In the genomic region with DNA sequence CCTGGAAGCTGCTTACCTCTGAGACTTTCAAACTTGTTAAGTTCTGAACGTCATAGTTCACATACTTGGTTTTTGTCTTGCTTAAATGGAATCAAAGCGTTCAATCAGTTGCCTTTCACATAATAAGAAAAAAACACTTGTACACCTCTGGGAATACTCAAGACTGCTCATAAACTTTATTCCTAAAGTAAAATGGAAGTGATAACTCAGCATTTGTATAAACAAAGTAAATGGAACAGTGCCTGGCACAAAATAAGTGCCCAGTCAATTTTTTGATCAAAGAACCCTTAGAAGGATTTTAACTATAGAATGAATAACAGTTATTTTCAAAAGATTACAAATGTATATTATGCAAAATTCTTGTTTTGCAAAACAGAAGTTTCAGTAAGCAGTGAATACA, we compare ENCODE assay signal across 8 cellular contexts. TPM values are rescaled to one million over a fixed set of nuclear protein-coding genes. Genes with fewer than 3 reads are reported as not detected.
DNase-seq lines count a peak whose midpoint lies in the region; ATAC-seq and TF ChIP-seq lines count a peak whose summit lies in the region.

No MANE protein-coding gene starts in this region.

- peaks cover 34% of the 10 kb centered on the region for H3K4me1 ChIP-seq in Karpas-422 (ENCODE audit: low read length)
- peaks cover 7% of the 10 kb centered on the region for H3K4me1 ChIP-seq in colonic mucosa
- peaks cover 19 to 31% of the 10 kb centered on the region in 2 donors for H3K4me1 ChIP-seq in naive thymus-derived CD4-positive, alpha-beta T cell (ENCODE audit: control insufficient read depth in 2 of 2, insufficient read depth in 2 of 2, low read length in 2 of 2)

- H3K4me2 ChIP-seq in Karpas-422 (ENCODE audit: low read depth, low read length, poor library complexity, severe bottlenecking): peak overlapping the region; percentile 85

- H3K36me3 Mint-ChIP-seq in naive thymus-derived CD4-positive, alpha-beta T cell: peaks cover 0 to 17% (median 7%) of the 10 kb centered on the region in 5 donors

- H3K4me3 ChIP-seq in AG04450 (ENCODE audit: low read depth, low read length): peak overlapping the region; percentile 97
- peak overlapping the region; percentile 94 for H3K4me3 ChIP-seq in Karpas-422 (ENCODE audit: low read length)
- peak overlapping the region; percentile 88 for H3K4me3 ChIP-seq in colonic mucosa
- peak overlapping the region; percentile 88 for H3K4me3 ChIP-seq in naive thymus-derived CD4-positive, alpha-beta T cell (ENCODE audit: low read length)

- CTCF ChIA-PET in AG04450 (lab: Charles Lee): interaction anchor here (1.0 kb wide), 1 partner anchor 62 kb away, joined by 3 read pairs; no protein-coding TSS in a partner anchor
- CTCF ChIA-PET in naive thymus-derived CD4-positive, alpha-beta T cell (lab: Charles Lee): interaction anchor here (0.7 kb wide), 1 partner anchor 1212 kb away, joined by 3 read pairs; no protein-coding TSS in a partner anchor

- peaks cover 32 to 79% (median 66%) of the 10 kb centered on the region in 7 donors for H3K4me1 Mint-ChIP-seq in naive thymus-derived CD4-positive, alpha-beta T cell

- peaks cover 23% of the 10 kb centered on the region for H4K20me1 ChIP-seq in Karpas-422 (ENCODE audit: insufficient read depth, low read depth, low read length)

- H3K27me3 ChIP-seq in AG04450 (ENCODE audit: control insufficient read depth, insufficient read depth, low read length) (no peaks in the 10 kb centered on the region), Karpas-422 (ENCODE audit: low read length) (no peaks in the 10 kb centered on the region), colonic mucosa (no peaks in the 10 kb centered on the region)
- H3K27me3 ChIP-seq in naive thymus-derived CD4-positive, alpha-beta T cell (ENCODE audit: control insufficient read depth in 2 of 2, insufficient read depth in 2 of 2, low read length in 2 of 2): no peaks in the 10 kb centered on the region

- no peak overlapping the region for H2AFZ ChIP-seq in Karpas-422 (ENCODE audit: low read length)

- peaks cover 0 to 7% (median 0%) of the 10 kb centered on the region in 11 donors for H3K9me3 Mint-ChIP-seq in naive thymus-derived CD4-positive, alpha-beta T cell

- peaks cover 14% of the 10 kb centered on the region; the same call in 1 of the 2 replicates for H3K36me3 ChIP-seq in Karpas-422 (ENCODE audit: insufficient read depth, low read length)
- no peaks in the 10 kb centered on the region for H3K36me3 ChIP-seq in colonic mucosa
- H3K36me3 ChIP-seq in naive thymus-derived CD4-positive, alpha-beta T cell (ENCODE audit: control insufficient read depth in 2 of 3, insufficient read depth in 3 of 3, low read length in 3 of 3): peaks cover 0 to 25% (median 0%) of the 10 kb centered on the region in 3 experiments

- H3K27ac ChIP-seq in AG04450 (ENCODE audit: low read depth, low read length) (no peak overlapping the region), Karpas-422 (ENCODE audit: low read length) (peak overlapping the region; percentile 21), colonic mucosa (peak overlapping the region; percentile 99)
- H3K27ac ChIP-seq in naive thymus-derived CD4-positive, alpha-beta T cell (ENCODE audit: low read depth, low read length): peak overlapping the region; percentile 94

- peaks cover 0 to 3% (median 0%) of the 10 kb centered on the region in 5 donors for H3K27me3 Mint-ChIP-seq in naive thymus-derived CD4-positive, alpha-beta T cell

- POLR2A ChIA-PET in AG04450 (lab: Yijun Ruan, JAX): interaction anchor here (1.0 to 1.7 kb wide), 3 partner anchors 8 to 59 kb away, joined by 3 to 6 read pairs (median 6); no protein-coding TSS in a partner anchor
- POLR2A ChIA-PET in naive thymus-derived CD4-positive, alpha-beta T cell (lab: Charles Lee): interaction anchor here (0.7 to 1.9 kb wide), 4 partner anchors 10 to 238 kb away, joined by 3 to 5 read pairs (median 4); partner anchors contain the start of genes KAT2B and SGO1

- H3K27ac Mint-ChIP-seq in naive thymus-derived CD4-positive, alpha-beta T cell: peak overlapping the region; percentile 98 to 100 (median 99)

- DNase-seq in AG04450 (ENCODE audit: low read depth, low spot score): no peak
- DNase-seq in Karpas-422: no peak
- no peak for DNase-seq in colonic mucosa
- DNase-seq in naive thymus-derived CD4-positive, alpha-beta T cell: no peak
- no peak for DNase-seq in effector CD8-positive, alpha-beta T cell (lab: John Stamatoyannopoulos, UW)
- no peak for DNase-seq in amniotic stem cell (lab: John Stamatoyannopoulos, UW)
- no peak for DNase-seq in ureter (ENCODE audit: low spot score)

- H3K9ac ChIP-seq in Karpas-422 (ENCODE audit: low read length) (peak overlapping the region; percentile 97), colonic mucosa (ENCODE audit: low read depth in 2 of 2, low read length in 2 of 2) (peak overlapping the region; percentile 98 to 99)

- peak overlapping the region; percentile 91 to 99 (median 97) for H3K4me3 Mint-ChIP-seq in naive thymus-derived CD4-positive, alpha-beta T cell

- intact Hi-C loops in colonic mucosa (cut with DNase I): loop anchor here (5.0 kb wide), 2 partner anchors 94 to 239 kb away; partner anchors contain the start of genes KAT2B and SGO1
- intact Hi-C loops in naive thymus-derived CD4-positive, alpha-beta T cell (cut with micrococcal nuclease): loop anchor here (5.0 to 10.0 kb wide), 4 partner anchors 846 to 1503 kb away; no protein-coding TSS in a partner anchor

- peaks cover 3% of the 10 kb centered on the region; the same call in 1 of the 2 replicates for H3K9me3 ChIP-seq in AG04450 (ENCODE audit: control insufficient read depth, insufficient read depth, low read length)
- H3K9me3 ChIP-seq in Karpas-422 (ENCODE audit: low read length): no peaks in the 10 kb centered on the region
- H3K9me3 ChIP-seq in colonic mucosa: no peaks in the 10 kb centered on the region
- H3K9me3 ChIP-seq in naive thymus-derived CD4-positive, alpha-beta T cell (ENCODE audit: control insufficient read depth in 2 of 3, low read length in 3 of 3): no peaks in the 10 kb centered on the region

- TF ChIP-seq CTCF in AG04450 (IDR thresholded peaks at IDR 0.05; ENCODE audit: low read depth, low read length) (no peak), colonic mucosa (IDR thresholded peaks at IDR 0.05) (no peak)

- peaks cover 8% of the 10 kb centered on the region; the same call in 1 of the 2 replicates for H3K9me2 ChIP-seq in Karpas-422 (replicated peaks; ENCODE audit: insufficient read depth, low read length)

- no peak for ATAC-seq in naive thymus-derived CD4-positive, alpha-beta T cell
- ATAC-seq in HG03378 (IDR thresholded peaks at IDR 0.05; ENCODE audit: unreplicated experiment): no peak

- H3K79me2 ChIP-seq in Karpas-422 (ENCODE audit: low read length): peaks cover 67% of the 10 kb centered on the region

RNA-seq across cellular contexts. Expression of gene RAB5A, which starts 1.3 kb away (rescaled TPM):
- 44.5 and 58.7 TPM in 2 replicates for polyA plus RNA-seq in AG04450 (2011; rRNA removed)
- polyA minus RNA-seq in AG04450 (2011; rRNA and poly(A)+ RNA removed): 15.6 and 26.3 TPM in 2 replicates
- 45.5 and 49.2 TPM in 2 replicates for total RNA-seq in Karpas-422 (2014; rRNA removed; shearing (Covaris generic); ENCODE audit: low replicate concordance)
- total RNA-seq in colonic mucosa (10 to 100 TPM; 40.4 to 87.1 TPM), ureter (75.6 TPM)
- 10 to 100 TPM; 50.3 to 92.2 (median 58.9) TPM for total RNA-seq in naive thymus-derived CD4-positive, alpha-beta T cell
- 10 to 100 TPM; 28.6 to 43.8 TPM for polyA plus RNA-seq in naive thymus-derived CD4-positive, alpha-beta T cell

RNA-seq across cellular contexts. Expression of gene EFHB, which starts 14.2 kb away (rescaled TPM):
- 0.24 and 0.33 TPM in 2 replicates for polyA plus RNA-seq in AG04450 (2011; rRNA removed)
- not detected in 2 replicates for polyA minus RNA-seq in AG04450 (2011; rRNA and poly(A)+ RNA removed)
- 7.3 TPM in 1 of 2 replicates, not detected in the other for total RNA-seq in Karpas-422 (2014; rRNA removed; shearing (Covaris generic); ENCODE audit: low replicate concordance)
- total RNA-seq in colonic mucosa (1 to 10 TPM in 1 of 2 donors, not detected in 1; 1.7 TPM), ureter (not detected)
- 1 to 10 TPM in 3 of 5 experiments, under 1 TPM in 1, not detected in 1; 0.92 to 2.0 (median 1.4) TPM for total RNA-seq in naive thymus-derived CD4-positive, alpha-beta T cell
- 1 to 10 TPM in 1 of 2 donors, not detected in 1; 1.8 TPM for polyA plus RNA-seq in naive thymus-derived CD4-positive, alpha-beta T cell
